In the genomic region with DNA sequence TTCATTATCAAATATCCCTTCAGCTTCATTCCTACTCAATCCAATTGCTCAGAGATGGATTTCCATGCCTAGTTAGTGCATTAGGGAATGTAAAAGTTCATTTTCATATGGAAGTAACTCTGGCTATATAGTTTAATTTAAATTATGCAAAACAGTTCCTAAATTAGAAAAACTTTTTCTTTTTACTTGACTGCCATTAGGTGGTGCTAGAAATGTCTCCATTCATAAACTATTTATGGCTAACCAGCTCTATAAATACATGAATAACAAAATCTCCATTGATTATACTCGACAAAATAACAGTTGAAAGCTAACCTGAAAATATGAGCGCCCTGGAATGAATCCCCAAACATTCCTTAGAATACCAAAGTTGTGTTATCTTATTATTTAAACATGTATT, we compare ENCODE assay signal across 1 cellular context.
TF ChIP-seq lines count a peak whose summit lies in the region.

No MANE protein-coding gene starts in this region.

TF ChIP-seq in SK-N-SH treated with all-trans-retinoic acid at 6 μM for 48 hours, 23 proteins besides CTCF, POLR2A, EP300 and RAD21 (continued from another document):
- TF ChIP-seq, protein P1, sequence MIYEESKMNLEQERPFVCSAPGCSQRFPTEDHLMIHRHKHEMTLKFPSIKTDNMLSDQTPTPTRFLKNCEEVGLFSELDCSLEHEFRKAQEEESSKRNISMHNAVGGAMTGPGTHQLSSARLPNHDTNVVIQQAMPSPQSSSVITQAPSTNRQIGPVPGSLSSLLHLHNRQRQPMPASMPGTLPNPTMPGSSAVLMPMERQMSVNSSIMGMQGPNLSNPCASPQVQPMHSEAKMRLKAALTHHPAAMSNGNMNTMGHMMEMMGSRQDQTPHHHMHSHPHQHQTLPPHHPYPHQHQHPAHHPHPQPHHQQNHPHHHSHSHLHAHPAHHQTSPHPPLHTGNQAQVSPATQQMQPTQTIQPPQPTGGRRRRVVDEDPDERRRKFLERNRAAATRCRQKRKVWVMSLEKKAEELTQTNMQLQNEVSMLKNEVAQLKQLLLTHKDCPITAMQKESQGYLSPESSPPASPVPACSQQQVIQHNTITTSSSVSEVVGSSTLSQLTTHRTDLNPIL (CRISPR knock-in tag; IDR thresholded peaks at IDR 0.05; ENCODE audit: low read depth) = no peak
